8 cellular contexts compared by ENCODE assay signal in the genomic region with DNA sequence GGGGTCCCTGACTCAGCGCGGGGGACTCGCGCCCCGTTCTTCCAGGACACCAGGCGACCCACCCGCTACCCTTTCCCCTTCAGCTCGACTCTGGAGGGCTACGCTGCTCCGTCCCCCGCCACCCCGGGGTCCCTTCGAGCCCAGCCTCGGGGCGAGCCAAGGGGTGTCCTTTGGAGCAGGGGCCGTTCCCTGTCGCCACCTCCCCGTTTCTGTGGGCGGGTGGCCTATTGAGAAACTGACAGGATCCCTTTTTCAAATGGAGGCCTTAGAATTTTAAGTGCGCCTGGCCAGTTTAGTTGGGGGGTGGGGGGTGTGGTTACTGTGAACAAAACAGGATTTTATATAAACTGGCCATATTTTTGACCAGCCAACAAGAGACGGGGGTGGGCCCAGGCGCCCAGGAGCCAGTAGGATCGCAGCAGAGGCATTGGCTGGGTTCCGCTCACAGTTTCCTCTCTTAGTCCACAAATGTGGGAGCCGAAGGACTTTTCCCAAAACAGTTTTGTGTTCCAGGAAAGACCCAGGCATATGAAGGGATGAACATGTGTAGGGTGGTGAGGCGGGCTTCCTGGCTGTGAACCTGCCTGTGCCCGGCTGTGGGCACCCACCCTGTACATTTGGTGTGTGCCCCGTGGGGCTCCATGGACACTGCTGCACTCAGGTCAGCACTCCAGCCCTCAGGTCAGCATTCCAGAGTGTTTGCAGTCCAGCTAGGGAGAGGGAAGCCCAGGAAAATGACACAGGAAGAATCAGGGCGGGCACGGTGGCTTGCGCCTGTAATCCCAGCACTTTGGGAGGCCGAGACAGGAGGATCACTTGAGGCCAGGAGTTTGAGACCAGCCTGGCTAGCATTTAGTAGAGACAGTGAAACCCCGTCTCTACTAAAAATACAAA. TPM values are rescaled to one million over a fixed set of nuclear protein-coding genes. Genes with fewer than 3 reads are reported as not detected.
DNase-seq lines count a peak whose midpoint lies in the region; ATAC-seq and TF ChIP-seq lines count a peak whose summit lies in the region.

No MANE protein-coding gene starts in this region.

- CTCF ChIA-PET in IMR-90 (lab: Yijun Ruan, JAX) = interaction anchor here (0.7 kb wide), 2 partner anchors 25 to 101 kb away, joined by 3 to 4 read pairs; no protein-coding TSS in a partner anchor

- dilution Hi-C loops in IMR-90 (cut with HindIII; ENCODE audit: low sequenced_read_pairs, unreplicated experiment) = no loop called here

- WGBS in IMR-90 (ENCODE audit: extremely low coverage in 2 of 2, insufficient read length in 1 of 2), 2 experiments = 23% methylated on average over 18 of the region's 33 CpGs; no CpG with 5 or more reads in 1 of the 2 experiments
- WGBS in body of pancreas, 2 donors = 38 to 57% methylated on average over 14 to 33 of the region's 33 CpGs

- intact Hi-C loops in IMR-90 (cut with micrococcal nuclease) (loop anchor here (1.0 to 2.0 kb wide), 4 partner anchors 7 to 61 kb away; no protein-coding TSS in a partner anchor), body of pancreas (cut with DNase I) (no loop called here)

- TF ChIP-seq POLR2A in IMR-90 (IDR thresholded peaks at IDR 0.05; ENCODE audit: low read depth, low read length) (no peak), body of pancreas (IDR thresholded peaks at IDR 0.05) (no peak)

- H4K20me1 ChIP-seq in IMR-90 (ENCODE audit: insufficient read depth, low read length) = peaks cover 35% of the 10 kb centered on the region

- H3K9me3 ChIP-seq in IMR-90 (ENCODE audit: control insufficient read depth, insufficient read depth, low read length) (no peaks in the 10 kb centered on the region), body of pancreas (no peaks in the 10 kb centered on the region), skeletal muscle satellite cell (replicated peaks; ENCODE audit: low read length) (no peaks in the 10 kb centered on the region)

- in situ Hi-C loops in IMR-90 (cut with MboI; ENCODE audit: low sequenced_read_pairs) = no loop called here

- peak overlapping the region; percentile 72; the same call in 1 of the 3 replicates for H2BK15ac ChIP-seq in IMR-90 (ENCODE audit: low read depth, low read length)

- H3K79me1 ChIP-seq in IMR-90 (ENCODE audit: low read depth in 1 of 2, low read length in 2 of 2) = peaks cover 0 to 32% of the 10 kb centered on the region in 2 experiments; a peak in 3 of 4 replicates

- peaks cover 9% of the 10 kb centered on the region for H3K9me1 ChIP-seq in IMR-90 (ENCODE audit: insufficient read depth, low read length)

- POLR2A ChIA-PET in IMR-90 (lab: Charles Lee; ENCODE audit: unreplicated experiment) = no interaction called here

- no peaks in the 10 kb centered on the region for H3K27me3 ChIP-seq in IMR-90 (ENCODE audit: control insufficient read depth, insufficient read depth, low read length)
- no peaks in the 10 kb centered on the region for H3K27me3 ChIP-seq in body of pancreas
- no peaks in the 10 kb centered on the region for H3K27me3 ChIP-seq in skeletal muscle satellite cell (ENCODE audit: control insufficient read depth, insufficient read depth, low read length)

- peak overlapping the region; percentile 68 for H3K9ac ChIP-seq in IMR-90 (ENCODE audit: low read depth, low read length)
- peak overlapping the region; percentile 87 for H3K9ac ChIP-seq in skeletal muscle satellite cell (ENCODE audit: low read depth, low read length)

- peak; percentile 69 for DNase-seq in AG09309 (ENCODE audit: low read depth)
- DNase-seq in IMR-90 = peak; percentile 87
- DNase-seq in body of pancreas = peak; percentile 54 to 80 (median 66)
- peak; percentile 61 for DNase-seq in inferior parietal cortex (ENCODE audit: extremely low spot score)
- no peak for DNase-seq in GM10266 (ENCODE audit: extremely low spot score)
- DNase-seq in cerebellum (ENCODE audit: low spot score) = no peak
- DNase-seq in activated T-cell treated with anti-CD3 and anti-CD28 coated beads for 4 hours = no peak

- peak overlapping the region; percentile 89 for H4K91ac ChIP-seq in IMR-90 (ENCODE audit: insufficient read depth, low read depth, low read length)

- peak; percentile 83 for ATAC-seq in IMR-90 (ENCODE audit: low read depth)
- ATAC-seq in body of pancreas = peak; percentile 31

- peak overlapping the region; percentile 99 for H2AK9ac ChIP-seq in IMR-90 (replicated peaks; ENCODE audit: low read depth, low read length, poor library complexity)

- H3K4ac ChIP-seq in IMR-90 (ENCODE audit: low read depth, low read length) = peak overlapping the region; percentile 92

- H2BK120ac ChIP-seq in IMR-90 (ENCODE audit: low read depth, low read length) = peak overlapping the region; percentile 48

- peak overlapping the region; percentile 93 for H2BK5ac ChIP-seq in IMR-90 (ENCODE audit: low read depth, low read length, poor library complexity, severe bottlenecking)

- peak overlapping the region; percentile 56; the same call in 1 of the 2 replicates for H3K56ac ChIP-seq in IMR-90 (ENCODE audit: extremely low read depth, insufficient read depth, low read length)

- TF ChIP-seq CTCF in AG09309 (IDR thresholded peaks at IDR 0.05; ENCODE audit: control insufficient read depth, insufficient read depth, low read depth, low read length, missing control alignments) (no peak), IMR-90 (conservative IDR thresholded peaks at IDR 0.05; ENCODE audit: low read depth, low read length) (no peak), body of pancreas (IDR thresholded peaks at IDR 0.05) (peak in 1 of 7 experiments; percentile 3), GM10266 (IDR thresholded peaks at IDR 0.05; ENCODE audit: control insufficient read depth, insufficient read depth, low read depth, missing control alignments) (no peak)

- peak overlapping the region; percentile 88 for H4K5ac ChIP-seq in IMR-90 (ENCODE audit: low read depth, low read length)

- peak overlapping the region; percentile 98 for H2AFZ ChIP-seq in IMR-90 (replicated peaks; ENCODE audit: low read length, poor library complexity)

- H4K8ac ChIP-seq in IMR-90 (ENCODE audit: low read depth in 2 of 2, low read length in 2 of 2) = peak overlapping the region; percentile 33 to 90

- peak overlapping the region; percentile 89 for H2BK20ac ChIP-seq in IMR-90 (ENCODE audit: low read depth, low read length)

- H3K4me3 ChIP-seq in AG09309 (ENCODE audit: control insufficient read depth, low read depth, low read length) (peak overlapping the region; percentile 97), IMR-90 (ENCODE audit: insufficient read depth, low read depth, low read length) (peak overlapping the region; percentile 89), body of pancreas (no peak overlapping the region), skeletal muscle satellite cell (ENCODE audit: low read length) (peak overlapping the region; percentile 77)

- H3K4me1 ChIP-seq in IMR-90 (ENCODE audit: control insufficient read depth, insufficient read depth, low read length) (peaks cover 19% of the 10 kb centered on the region), body of pancreas (peaks cover 36% of the 10 kb centered on the region), skeletal muscle satellite cell (ENCODE audit: control insufficient read depth, insufficient read depth, low read length) (peaks cover 34% of the 10 kb centered on the region)

- peak overlapping the region; percentile 68; the same call in 1 of the 2 replicates for H2AK5ac ChIP-seq in IMR-90 (ENCODE audit: low read depth, low read length)

- H3K14ac ChIP-seq in IMR-90 (replicated peaks; ENCODE audit: low read depth, low read length) = peak overlapping the region; percentile 88

- no TSS peak for BruUV-seq in IMR-90 (replicated peaks; lab: Mats Ljungman, UMichigan)

- peak overlapping the region; percentile 83 for H3K18ac ChIP-seq in IMR-90 (ENCODE audit: low read depth, low read length)

- H3K4me2 ChIP-seq in IMR-90 (ENCODE audit: low read depth, low read length) (peak overlapping the region; percentile 81), skeletal muscle satellite cell (ENCODE audit: low read length) (peak overlapping the region; percentile 96)

- peak; percentile 5; the same call in 1 of the 2 replicates for TF ChIP-seq RAD21 in IMR-90 (IDR thresholded peaks at IDR 0.05; ENCODE audit: low read length)

- H3K23ac ChIP-seq in IMR-90 (ENCODE audit: low read depth, low read length) = peak overlapping the region; percentile 94

- peak overlapping the region; percentile 90 for H3K27ac ChIP-seq in IMR-90 (ENCODE audit: insufficient read depth, low read length)
- H3K27ac ChIP-seq in body of pancreas = peak overlapping the region; percentile 74 to 93 (median 88)

- H3K36me3 ChIP-seq in IMR-90 (ENCODE audit: control insufficient read depth, insufficient read depth, low read length) (peaks cover 4% of the 10 kb centered on the region), body of pancreas (replicated peaks in 1 of 2; ENCODE audit: insufficient read depth in 1 of 2, low read depth in 2 of 2) (no peaks in the 10 kb centered on the region), skeletal muscle satellite cell (ENCODE audit: insufficient read depth, low read length) (no peaks in the 10 kb centered on the region)

TF ChIP-seq in IMR-90, 13 proteins besides CTCF, POLR2A, EP300 and RAD21 (continues in another document):
- TF ChIP-seq CEBPB (IDR thresholded peaks at IDR 0.05; ENCODE audit: low read depth, low read length) = peak; percentile 45; the same call in 1 of the 2 replicates
- TF ChIP-seq RCOR1 (IDR thresholded peaks at IDR 0.05; ENCODE audit: insufficient replicate concordance, low read length) = no peak

RNA-seq across cellular contexts. Expression of a gene that starts 0.7 kb away (rescaled TPM):
- total RNA-seq in IMR-90 (2012; rRNA removed) = 43.9 and 48.6 TPM in 2 replicates
- polyA plus RNA-seq in IMR-90 (2012; rRNA removed) = 352 and 416 TPM in 2 replicates
- polyA plus RNA-seq in IMR-90 (2012; cell fraction: cytosol; rRNA removed) = 411 and 495 TPM in 2 replicates
- polyA plus RNA-seq in IMR-90 (2012; cell fraction: nucleus; rRNA removed; ENCODE audit: low replicate concordance) = 193 and 240 TPM in 2 replicates
- total RNA-seq in body of pancreas = 10 to 100 TPM; 50.1 to 53.7 TPM
- 44.4 and 67.9 TPM in 2 replicates for total RNA-seq in skeletal muscle satellite cell (2012; rRNA removed)
- 36.2 TPM for total RNA-seq in cerebellum

RNA-seq across cellular contexts. Expression of a gene that starts 22.9 kb away (rescaled TPM):
- 0.56 and 0.72 TPM in 2 replicates for total RNA-seq in IMR-90 (2012; rRNA removed)
- 0.11 and 0.31 TPM in 2 replicates for polyA plus RNA-seq in IMR-90 (2012; rRNA removed)
- polyA plus RNA-seq in IMR-90 (2012; cell fraction: cytosol; rRNA removed) = 0.09 and 0.15 TPM in 2 replicates
- 1.1 and 1.2 TPM in 2 replicates for polyA plus RNA-seq in IMR-90 (2012; cell fraction: nucleus; rRNA removed; ENCODE audit: low replicate concordance)
- total RNA-seq in body of pancreas = 1 to 10 TPM; 1.3 to 3.1 TPM
- 1.0 and 1.5 TPM in 2 replicates for total RNA-seq in skeletal muscle satellite cell (2012; rRNA removed)
- total RNA-seq in cerebellum = 2.4 TPM

RNA-seq across cellular contexts. Expression of a gene that starts 53.8 kb away (rescaled TPM):
- total RNA-seq in IMR-90 (2012; rRNA removed) (33.7 and 34.7 TPM in 2 replicates), body of pancreas (100 to 1,000 TPM; 123 to 213 TPM), cerebellum (44.1 TPM)
- polyA plus RNA-seq in IMR-90 (2012; rRNA removed) = 249 and 273 TPM in 2 replicates
- 146 and 259 TPM in 2 replicates for polyA plus RNA-seq in IMR-90 (2012; cell fraction: cytosol; rRNA removed)
- 165 and 308 TPM in 2 replicates for polyA plus RNA-seq in IMR-90 (2012; cell fraction: nucleus; rRNA removed; ENCODE audit: low replicate concordance)
- 306 and 332 TPM in 2 replicates for total RNA-seq in skeletal muscle satellite cell (2012; rRNA removed)

Comparison
In these comparisons a context has a peak if more than half of its experiments do, and no peak if none do; other contexts are left out.
1. DNase-seq: peak in AG09309 (single experiment), IMR-90 (single experiment), body of pancreas (4 of 4) and inferior parietal cortex (single experiment); none in GM10266 (single experiment), cerebellum (single experiment) and activated T-cell treated with anti-CD3 and anti-CD28 coated beads for 4 hours (single experiment).
2. H3K4me3 ChIP-seq: peak in AG09309 (single experiment), IMR-90 (single experiment) and skeletal muscle satellite cell (single experiment); none in body of pancreas (0 of 2).